ENCODE assay signal across 19 cellular contexts in genomic region chr22:43998865-43999264, GRCh38.
"Had no signal": no experiment of that assay in that cellular context is flagged by ENCODE, and none has a peak within 500 bp of the region (broad histone marks: within the 10 kb centered on the region; RNA-seq: fewer than 3 reads in every experiment).

No MANE protein-coding gene starts in this region.

- H3K27ac Mint-ChIP-seq: activated naive CD8-positive, alpha-beta T cell treated with anti-CD3 and anti-CD28 coated beads, Interleukin-2, amount 10 ng/mL, durations not matched to agents 7 days and 5 days; activated T-cell treated with anti-CD3 and anti-CD28 coated beads, Interleukin-2, amount 50 U/mL, for 72 hours; effector memory CD8-positive, alpha-beta T cell; memory B cell had no signal

- H3K27ac ChIP-seq: body of pancreas, esophagus squamous epithelium, left lung, neutrophil, parathyroid adenoma, tibial nerve, vagina had no signal

- H3K27me3 ChIP-seq: body of pancreas, esophagus squamous epithelium, left lung, neutrophil, tibial nerve, vagina had no signal

- H3K4me1 ChIP-seq: body of pancreas, vagina had no signal

- H3K4me3 ChIP-seq: body of pancreas, esophagus squamous epithelium, left lung, tibial nerve, vagina had no signal

- ATAC-seq: activated CD4-positive, CD25-positive, alpha-beta regulatory T cell treated with anti-CD3 and anti-CD28 coated beads, Interleukin-2, amount 50 U/mL, for 24 hours; activated T-cell treated with anti-CD3 and anti-CD28 coated beads, Interleukin-2, amount 50 U/mL, for 72 hours; body of pancreas; effector memory CD8-positive, alpha-beta T cell; left lung; stimulated activated naive CD8-positive, alpha-beta T cell treated with anti-CD3 and anti-CD28 coated beads, Interleukin-15, Interleukin-2, amounts not matched to agents 100 U/mL and 50 U/mL, for 24 hours had no signal

- H3K27me3 Mint-ChIP-seq: activated naive CD8-positive, alpha-beta T cell treated with anti-CD3 and anti-CD28 coated beads, Interleukin-2, amount 10 ng/mL, durations not matched to agents 7 days and 5 days; effector memory CD8-positive, alpha-beta T cell; memory B cell had no signal

- DNase-seq: activated CD8-positive, alpha-beta memory T cell treated with anti-CD3 and anti-CD28 coated beads for 24 hours; activated CD8-positive, alpha-beta memory T cell treated with anti-CD3 and anti-CD28 coated beads, Interleukin-2, amount 50 U/mL, for 48 hours; activated gamma-delta T cell treated with Interleukin-2 at 50 U/mL for 16 hours; activated naive CD8-positive, alpha-beta T cell treated with anti-CD3 and anti-CD28 coated beads, Interleukin-2, amount 10 ng/mL, durations not matched to agents 7 days and 5 days; activated T-cell treated with anti-CD3 and anti-CD28 coated beads, Interleukin-2, amount 50 U/mL, for 72 hours; amygdala; body of pancreas; effector memory CD8-positive, alpha-beta T cell; esophagus squamous epithelium; hippocampal formation; left lung; stimulated activated CD4-positive, alpha-beta T cell treated with anti-CD3 and anti-CD28 coated beads, Interleukin-2, amount 100 ng/mL, for 24 hours; stimulated activated naive CD8-positive, alpha-beta T cell treated with anti-CD3 and anti-CD28 coated beads, Interleukin-15, Interleukin-2, amounts not matched to agents 100 U/mL and 50 U/mL, for 24 hours had no signal

- H3K4me3 Mint-ChIP-seq: activated naive CD8-positive, alpha-beta T cell treated with anti-CD3 and anti-CD28 coated beads, Interleukin-2, amount 10 ng/mL, durations not matched to agents 7 days and 5 days; activated T-cell treated with anti-CD3 and anti-CD28 coated beads, Interleukin-2, amount 50 U/mL, for 72 hours; effector memory CD8-positive, alpha-beta T cell; memory B cell had no signal

- H3K9me3 Mint-ChIP-seq: activated naive CD8-positive, alpha-beta T cell treated with anti-CD3 and anti-CD28 coated beads, Interleukin-2, amount 10 ng/mL, durations not matched to agents 7 days and 5 days; activated T-cell treated with anti-CD3 and anti-CD28 coated beads, Interleukin-2, amount 50 U/mL, for 72 hours; effector memory CD8-positive, alpha-beta T cell; memory B cell had no signal

- H3K9me3 ChIP-seq: body of pancreas, esophagus squamous epithelium, left lung, neutrophil, tibial nerve, vagina had no signal
